1 cellular context compared by ENCODE assay signal in genomic region chr9:128771745-128772519, GRCh38.
TF ChIP-seq lines count a peak whose summit lies in the region.

Gene ZER1 (minus strand): TSS chr9:128771927. CDS start chr9:128755565, 16,362 bp downstream.

TF ChIP-seq in K562, 482 proteins besides CTCF, POLR2A, EP300 and RAD21 (continued from another document and continues in another):
- TF ChIP-seq PTTG1 (tag; IDR thresholded peaks at IDR 0.05; ENCODE audit: low read depth) (no peak), HDAC3 (IDR thresholded peaks at IDR 0.05; ENCODE audit: borderline replicate concordance, partially characterized antibody) (no peak), NR2C2 (CRISPR knock-in tag; IDR thresholded peaks at IDR 0.05) (no peak), NR2C2 (tag; IDR thresholded peaks at IDR 0.05) (peak; percentile 92), SETDB1 (IDR thresholded peaks at IDR 0.05; ENCODE audit: low read length) (no peak), ZBTB11 (CRISPR knock-in tag; IDR thresholded peaks at IDR 0.05) (peak; percentile 99 to 100 (median 99)), PHF21A (IDR thresholded peaks at IDR 0.05; ENCODE audit: borderline replicate concordance, low read depth) (peak; percentile 43; the same call in 1 of the 2 replicates), HDAC8 (tag; IDR thresholded peaks at IDR 0.05) (peak; percentile 69; the same call in 1 of the 2 replicates), ZNF174 (CRISPR knock-in tag; IDR thresholded peaks at IDR 0.05) (no peak), ZNF280B (CRISPR knock-in tag; IDR thresholded peaks at IDR 0.05) (no peak), ZNF311 (CRISPR knock-in tag; IDR thresholded peaks at IDR 0.05) (no peak), ZKSCAN8 (CRISPR knock-in tag; IDR thresholded peaks at IDR 0.05) (no peak), FOXM1 (IDR thresholded peaks at IDR 0.05; ENCODE audit: low read depth) (no peak), FOXM1 (CRISPR knock-in tag; IDR thresholded peaks at IDR 0.05; ENCODE audit: low read depth) (peak; percentile 71), OTX1 (CRISPR knock-in tag; IDR thresholded peaks at IDR 0.05) (no peak), ZSCAN32 (CRISPR knock-in tag; IDR thresholded peaks at IDR 0.05) (no peak), DEAF1 (CRISPR knock-in tag; IDR thresholded peaks at IDR 0.05) (0 out of 2 replicates have a peak, but pooled peaks have one; percentile 5), ZC3H4 (CRISPR knock-in tag; IDR thresholded peaks at IDR 0.05; ENCODE audit: borderline replicate concordance) (no peak; the same call in 1 of the 2 replicates), ZBTB17 (CRISPR knock-in tag; IDR thresholded peaks at IDR 0.05) (0 out of 2 replicates have a peak, but pooled peaks have one; percentile 62), HIVEP1 (CRISPR knock-in tag; IDR thresholded peaks at IDR 0.05) (no peak), NFATC3 (IDR thresholded peaks at IDR 0.05) (no peak), HDAC1 (IDR thresholded peaks at IDR 0.05) (0 out of 4 replicates have a peak, but pooled peaks of 1 of the 2 experiments have one; percentile 39), MCM5 (IDR thresholded peaks at IDR 0.05; ENCODE audit: low read depth) (no peak), DMBX1 (CRISPR knock-in tag; IDR thresholded peaks at IDR 0.05; ENCODE audit: borderline replicate concordance) (no peak), CREB5 (CRISPR knock-in tag; IDR thresholded peaks at IDR 0.05) (no peak), TCFL5 (CRISPR knock-in tag; conservative IDR thresholded peaks at IDR 0.05) (no peak), TBL1XR1 (IDR thresholded peaks at IDR 0.05; ENCODE audit: low read length in 2 of 2) (no peak; a peak in 1 of 4 replicates), NR2F6 (CRISPR knock-in tag; IDR thresholded peaks at IDR 0.05) (0 out of 2 replicates have a peak, but pooled peaks have one; percentile 5), TAF7 (tag; IDR thresholded peaks at IDR 0.05) (peak; percentile 75; the same call in 1 of the 2 replicates), HNRNPL (IDR thresholded peaks at IDR 0.05; ENCODE audit: low read depth, low read length) (0 out of 2 replicates have a peak, but pooled peaks have one; percentile 29), ZNF217 (CRISPR knock-in tag; IDR thresholded peaks at IDR 0.05) (no peak), ZNF830 (CRISPR knock-in tag; IDR thresholded peaks at IDR 0.05) (no peak), KLF1 (tag; IDR thresholded peaks at IDR 0.05) (0 out of 2 replicates have a peak, but pooled peaks have one; percentile 25), NELFE (IDR thresholded peaks at IDR 0.05; ENCODE audit: insufficient read depth, insufficient read length) (no peak), HBP1 (CRISPR knock-in tag; IDR thresholded peaks at IDR 0.05) (no peak), TGIF2 (CRISPR knock-in tag; IDR thresholded peaks at IDR 0.05) (peak; percentile 76; the same call in 1 of the 2 replicates), CEBPB (tag; IDR thresholded peaks at IDR 0.05) (no peak), TAF9B (IDR thresholded peaks at IDR 0.05; ENCODE audit: partially characterized antibody) (peak; percentile 85), TEAD4 (IDR thresholded peaks at IDR 0.05; ENCODE audit: low read length) (no peak), TEAD4 (CRISPR knock-in tag; IDR thresholded peaks at IDR 0.05; ENCODE audit: borderline replicate concordance) (no peak), MAFF (IDR thresholded peaks at IDR 0.05; ENCODE audit: low read length) (no peak), ZNF253 (CRISPR knock-in tag; conservative IDR thresholded peaks at IDR 0.05) (no peak), NR3C1 (CRISPR knock-in tag; IDR thresholded peaks at IDR 0.05) (no peak), NFE2L1 (tag; IDR thresholded peaks at IDR 0.05; ENCODE audit: borderline replicate concordance, low read depth) (no peak), BRCA1 (IDR thresholded peaks at IDR 0.05) (no peak), BRCA1 (CRISPR knock-in tag; IDR thresholded peaks at IDR 0.05) (no peak), PPARD (CRISPR knock-in tag; IDR thresholded peaks at IDR 0.05) (no peak), SMARCE1 (IDR thresholded peaks at IDR 0.05) (no peak), RAD51 (IDR thresholded peaks at IDR 0.05; ENCODE audit: borderline replicate concordance, low read depth) (no peak; the same call in 1 of the 2 replicates), DDX20 (tag; IDR thresholded peaks at IDR 0.05; ENCODE audit: low read depth) (no peak), POLR3A (IDR thresholded peaks at IDR 0.05; ENCODE audit: borderline replicate concordance, extremely low read depth, insufficient read depth, insufficient read length) (no peak), ATF2 (CRISPR knock-in tag; IDR thresholded peaks at IDR 0.05) (no peak), NCOA1 (IDR thresholded peaks at IDR 0.05; ENCODE audit: low read depth) (peak; percentile 98), SMAD3 (CRISPR knock-in tag; conservative IDR thresholded peaks at IDR 0.05) (peak; percentile 59; the same call in 1 of the 2 replicates), TRIM25 (IDR thresholded peaks at IDR 0.05; ENCODE audit: borderline replicate concordance) (no peak), DLX4 (CRISPR knock-in tag; IDR thresholded peaks at IDR 0.05) (no peak), ADNP (tag; IDR thresholded peaks at IDR 0.05) (no peak), PHF8 (IDR thresholded peaks at IDR 0.05; ENCODE audit: borderline replicate concordance, low read length) (peak; percentile 84; the same call in 1 of the 2 replicates)
